Comparison of ENCODE assay signal across 8 cellular contexts in genomic region chr1:100353073-100353801, GRCh38. TPM values are rescaled to one million over a fixed set of nuclear protein-coding genes. Genes with fewer than 3 reads are reported as not detected.
DNase-seq lines count a peak whose midpoint lies in the region; ATAC-seq and TF ChIP-seq lines count a peak whose summit lies in the region.

No MANE protein-coding gene starts in this region.

- peak overlapping the region; percentile 77 for H3K27ac ChIP-seq in mammary epithelial cell (ENCODE audit: insufficient read depth, low read depth, low read length)

- H3K9me3 Mint-ChIP-seq in T-cell: no peaks in the 10 kb centered on the region

- no peaks in the 10 kb centered on the region; the same call in 1 of the 2 replicates for H3K4me1 ChIP-seq in BE2C
- H3K4me1 ChIP-seq in mammary epithelial cell (ENCODE audit: insufficient read depth, low read length): peaks cover 15% of the 10 kb centered on the region

- H3K79me2 ChIP-seq in mammary epithelial cell (ENCODE audit: insufficient read depth, low read length): peaks cover 25% of the 10 kb centered on the region

- H3K27ac Mint-ChIP-seq in T-cell: peak overlapping the region; percentile 90 to 96

- peaks cover 38% of the 10 kb centered on the region for H3K36me3 Mint-ChIP-seq in T-cell

- dilution Hi-C loops in mammary epithelial cell (cut with HindIII; ENCODE audit: low sequenced_read_pairs): no loop called here

- H3K9me3 ChIP-seq in BE2C: no peaks in the 10 kb centered on the region
- H3K9me3 ChIP-seq in mammary epithelial cell (replicated peaks; ENCODE audit: insufficient read depth, low read length): no peaks in the 10 kb centered on the region

- CTCF ChIA-PET in T-cell (lab: Charles Lee): interaction anchor here (0.7 to 4.0 kb wide), 18 partner anchors 9 to 107 kb away, joined by 3 to 26 read pairs (median 5); no protein-coding TSS in a partner anchor
- CTCF ChIA-PET in mammary epithelial cell (lab: Charles Lee; ENCODE audit: low non-redundant PET): interaction anchor here (0.6 kb wide), 1 partner anchor 31 kb away, joined by 4 read pairs; no protein-coding TSS in a partner anchor

- H2AFZ ChIP-seq in mammary epithelial cell (ENCODE audit: low read depth, low read length): peak overlapping the region; percentile 89

- H4K20me1 ChIP-seq in mammary epithelial cell (ENCODE audit: insufficient read depth, low read length): no peaks in the 10 kb centered on the region

- 2% methylated on average over 25 of the region's 28 CpGs for WGBS in mammary epithelial cell (ENCODE audit: low coverage, missing lambda C conversion rate)

- no peaks in the 10 kb centered on the region for H3K36me3 ChIP-seq in BE2C
- no peaks in the 10 kb centered on the region for H3K36me3 ChIP-seq in mammary epithelial cell (ENCODE audit: insufficient read depth, low read length)
- H3K36me3 ChIP-seq in kidney epithelial cell (ENCODE audit: control insufficient read depth, insufficient read depth, low read length): no peaks in the 10 kb centered on the region

- H3K4me2 ChIP-seq in mammary epithelial cell (ENCODE audit: insufficient read depth, low read depth, low read length): peak overlapping the region; percentile 96

- no peak; the same call in 1 of the 2 replicates for TF ChIP-seq CTCF in BE2C (IDR thresholded peaks at IDR 0.05; ENCODE audit: low read depth, low read length)
- no peak for TF ChIP-seq CTCF in mammary epithelial cell (conservative IDR thresholded peaks at IDR 0.05 in 1 of 2, IDR thresholded peaks at IDR 0.05 in 1 of 2; ENCODE audit: extremely low read depth in 1 of 2, insufficient read depth in 1 of 2, low read depth in 1 of 2, low read length in 2 of 2)
- TF ChIP-seq CTCF in kidney epithelial cell (IDR thresholded peaks at IDR 0.05; ENCODE audit: insufficient read depth, low read length, poor library complexity, severe bottlenecking): no peak

- POLR2A ChIA-PET in T-cell (lab: Charles Lee): interaction anchor here (0.5 to 2.4 kb wide), 36 partner anchors 8 to 1168 kb away, joined by 3 to 17 read pairs (median 4); partner anchors contain the start of genes RTCA (in 1 of the 2) and SLC30A7 (in 1 of the 2)

- H3K4me3 ChIP-seq in BE2C (ENCODE audit: low read depth, low read length): peak overlapping the region; percentile 86
- H3K4me3 ChIP-seq in mammary epithelial cell (replicated peaks in 1 of 3; ENCODE audit: insufficient read depth in 1 of 3, low read depth in 2 of 3, low read length in 3 of 3): peak overlapping the region; percentile 84 to 94 (median 88)
- H3K4me3 ChIP-seq in kidney epithelial cell (ENCODE audit: low read depth, low read length): peak overlapping the region; percentile 64

- intact Hi-C loops in mammary epithelial cell (cut with micrococcal nuclease): loop anchor here (10.0 kb wide), 2 partner anchors 318 to 548 kb away; a partner anchor contains a TSS

- H3K4me1 Mint-ChIP-seq in T-cell: peaks cover 46 to 59% (median 47%) of the 10 kb centered on the region in 3 donors

- H3K27me3 ChIP-seq in BE2C (no peaks in the 10 kb centered on the region), mammary epithelial cell (ENCODE audit: insufficient read depth, low read length) (no peaks in the 10 kb centered on the region), kidney epithelial cell (ENCODE audit: control insufficient read depth, insufficient read depth, low read length) (no peaks in the 10 kb centered on the region)

- no TSS peak for BruUV-seq in mammary epithelial cell (replicated peaks; lab: Mats Ljungman, UMichigan)

- peak; percentile 28 for ATAC-seq in GM19395 (IDR thresholded peaks at IDR 0.05; ENCODE audit: unreplicated experiment)
- ATAC-seq in T-cell (replicated peaks in 1 of 4): peak in 3 of 4 experiments; percentile 2 to 8 (median 7)
- no peak for ATAC-seq in HG03280 (IDR thresholded peaks at IDR 0.05; ENCODE audit: unreplicated experiment)

- peak overlapping the region; percentile 90 to 100 (median 96) for H3K4me3 Mint-ChIP-seq in T-cell

- H3K27me3 Mint-ChIP-seq in T-cell: no peaks in the 10 kb centered on the region

- DNase-seq in BE2C (peak; percentile 57), HT-29 (ENCODE audit: low spot score) (peak; percentile 29), T-cell (peak in 33 of 34 experiments; percentile 3 to 50 (median 23)), mammary epithelial cell (peak; percentile 25), kidney epithelial cell (ENCODE audit: low read depth) (no peak)
- peak in 2 of 3 donors; percentile 6 to 16 for DNase-seq in stimulated activated CD4-positive, alpha-beta T cell treated with anti-CD3 and anti-CD28 coated beads, TNF-alpha, amount 100 ng/mL, for 1 hour (ENCODE audit: low read depth in 3 of 3, low spot score in 1 of 3)

- in situ Hi-C loops in mammary epithelial cell (cut with MboI; ENCODE audit: low sequenced_read_pairs in 2 of 2): no loop called here

- H3K9ac ChIP-seq in mammary epithelial cell (ENCODE audit: insufficient read depth, low read length): peak overlapping the region; percentile 85

RNA-seq across cellular contexts. Expression of gene CDC14A, which starts 0.9 kb away (rescaled TPM):
- 5.7 TPM for polyA plus RNA-seq in BE2C (2012; ENCODE audit: insufficient read depth, insufficient read length, low read depth)
- 15.5 and 15.6 TPM in 2 replicates for total RNA-seq in HT-29 (2014; rRNA removed; shearing (Covaris generic))
- total RNA-seq in T-cell (100 to 1,000 TPM in 2 of 5 donors, 10 to 100 TPM in 3; 77.1 to 169 (median 91.6) TPM), mammary epithelial cell (10 to 100 TPM in 1 of 2 donors, 1 to 10 TPM in 1; 3.2 to 10.3 TPM), kidney epithelial cell (5.4 and 8.7 TPM in 2 replicates)
- 2.4 TPM for polyA plus RNA-seq in mammary epithelial cell
- polyA minus RNA-seq in mammary epithelial cell: 6.4 TPM
